ENCODE assay signal across 17 cellular contexts in the genomic region with DNA sequence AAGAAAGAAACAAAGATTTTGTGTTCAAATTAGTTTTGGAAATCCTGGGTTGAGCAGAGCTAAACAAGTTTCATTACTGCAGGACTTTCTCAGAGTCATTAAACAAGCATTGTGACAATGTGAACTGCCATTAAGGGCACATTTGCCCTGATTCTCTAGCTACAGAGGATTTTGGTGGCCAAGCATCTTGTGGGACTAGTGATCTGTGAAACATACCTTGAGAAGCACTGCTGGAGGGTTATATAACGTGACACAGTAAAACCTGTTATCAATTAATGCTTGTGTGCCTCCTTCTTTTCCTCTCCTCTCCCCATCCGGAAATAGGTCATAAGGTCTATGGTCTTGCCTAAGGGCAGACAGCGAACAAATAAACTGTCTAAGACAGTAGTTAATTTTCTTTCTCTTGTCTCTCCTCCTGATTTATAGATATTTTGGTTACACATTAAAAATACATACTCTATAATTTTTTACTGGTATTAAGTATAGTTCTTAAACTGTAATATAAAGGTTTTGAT.
"Had no signal": no experiment of that assay in that cellular context is flagged by ENCODE, and none has a peak within 500 bp of the region (broad histone marks: within the 10 kb centered on the region; RNA-seq: fewer than 3 reads in every experiment).

No MANE protein-coding gene starts in this region.

- FAIRE-seq: colon had no signal

- H3K4me3 ChIP-seq: hepatocyte, right atrium auricular region, thyroid gland had no signal

- H3K27ac ChIP-seq: hepatocyte, right atrium auricular region, thyroid gland, WERI-Rb-1 had no signal

- H3K9me3 ChIP-seq: right atrium auricular region, thyroid gland had no signal

- H3K36me3 Mint-ChIP-seq: activated CD4-positive, alpha-beta memory T cell treated with anti-CD3 and anti-CD28 coated beads for 36 hours; activated CD8-positive, alpha-beta memory T cell treated with anti-CD3 and anti-CD28 coated beads, Interleukin-2, amount 10 ng/mL, durations not matched to agents 7 days and 5 days; naive B cell; stimulated activated naive B cell treated with anti-CD40 and anti-IgM and Interleukin-4, amounts not matched to agents 10 μg/mL and 1 μg/mL and 100 μg/mL, for 72 hours had no signal

- H3K4me3 Mint-ChIP-seq: activated CD4-positive, alpha-beta memory T cell treated with anti-CD3 and anti-CD28 coated beads for 36 hours; activated CD4-positive, alpha-beta T cell treated with anti-CD3 and anti-CD28 coated beads for 36 hours; activated CD8-positive, alpha-beta memory T cell treated with anti-CD3 and anti-CD28 coated beads, Interleukin-2, amount 10 ng/mL, durations not matched to agents 7 days and 5 days; activated T-cell treated with anti-CD3 and anti-CD28 coated beads, Interleukin-2, amount 50 U/mL, for 24 hours; naive B cell; stimulated activated naive B cell treated with anti-CD40 and anti-IgM and Interleukin-4, amounts not matched to agents 10 μg/mL and 1 μg/mL and 100 μg/mL, for 72 hours had no signal

- H3K9me3 Mint-ChIP-seq: activated CD4-positive, alpha-beta memory T cell treated with anti-CD3 and anti-CD28 coated beads for 36 hours; activated T-cell treated with anti-CD3 and anti-CD28 coated beads, Interleukin-2, amount 50 U/mL, for 24 hours; naive B cell; stimulated activated naive B cell treated with anti-CD40 and anti-IgM and Interleukin-4, amounts not matched to agents 10 μg/mL and 1 μg/mL and 100 μg/mL, for 72 hours had no signal

- H3K4me1 Mint-ChIP-seq: activated CD4-positive, alpha-beta T cell treated with anti-CD3 and anti-CD28 coated beads for 36 hours; activated CD8-positive, alpha-beta memory T cell treated with anti-CD3 and anti-CD28 coated beads, Interleukin-2, amount 10 ng/mL, durations not matched to agents 7 days and 5 days; naive B cell; stimulated activated naive B cell treated with anti-CD40 and anti-IgM and Interleukin-4, amounts not matched to agents 10 μg/mL and 1 μg/mL and 100 μg/mL, for 72 hours had no signal

- H3K4me1 ChIP-seq: right atrium auricular region, thyroid gland had no signal

- H3K36me3 ChIP-seq: right atrium auricular region, thyroid gland, WERI-Rb-1 had no signal

- ATAC-seq: activated CD4-positive, alpha-beta T cell treated with anti-CD3 and anti-CD28 coated beads for 36 hours; activated CD8-positive, alpha-beta memory T cell treated with anti-CD3 and anti-CD28 coated beads, Interleukin-2, amount 10 ng/mL, durations not matched to agents 7 days and 5 days; left lobe of liver; stimulated activated naive B cell treated with anti-CD40 and anti-IgM and Interleukin-4, amounts not matched to agents 10 μg/mL and 1 μg/mL and 100 μg/mL, for 72 hours had no signal

- DNase-seq: activated CD4-positive, alpha-beta memory T cell treated with anti-CD3 and anti-CD28 coated beads for 36 hours; activated CD4-positive, alpha-beta T cell treated with anti-CD3 and anti-CD28 coated beads for 36 hours; activated CD8-positive, alpha-beta memory T cell treated with anti-CD3 and anti-CD28 coated beads, Interleukin-2, amount 10 ng/mL, durations not matched to agents 7 days and 5 days; activated naive CD4-positive, alpha-beta T cell treated with anti-CD3 and anti-CD28 coated beads, Interleukin-2, amount 50 U/mL, for 16 hours; activated T-cell treated with anti-CD3 and anti-CD28 coated beads, Interleukin-2, amount 50 U/mL, for 24 hours; islet precursor cell; mammary epithelial cell; naive B cell; stimulated activated CD4-positive, alpha-beta T cell treated with anti-CD3 and anti-CD28 coated beads, Interleukin-2, amount 100 ng/mL, for 48 hours; stimulated activated naive B cell treated with anti-CD40 and anti-IgM and Interleukin-4, amounts not matched to agents 10 μg/mL and 1 μg/mL and 100 μg/mL, for 72 hours; T1000; thyroid gland; WERI-Rb-1 had no signal

- H3K27ac Mint-ChIP-seq: activated CD4-positive, alpha-beta memory T cell treated with anti-CD3 and anti-CD28 coated beads for 36 hours; activated CD4-positive, alpha-beta T cell treated with anti-CD3 and anti-CD28 coated beads for 36 hours; activated CD8-positive, alpha-beta memory T cell treated with anti-CD3 and anti-CD28 coated beads, Interleukin-2, amount 10 ng/mL, durations not matched to agents 7 days and 5 days; activated T-cell treated with anti-CD3 and anti-CD28 coated beads, Interleukin-2, amount 50 U/mL, for 24 hours; naive B cell; stimulated activated naive B cell treated with anti-CD40 and anti-IgM and Interleukin-4, amounts not matched to agents 10 μg/mL and 1 μg/mL and 100 μg/mL, for 72 hours had no signal

- H3K27me3 ChIP-seq: hepatocyte, right atrium auricular region, thyroid gland had no signal

- H3K27me3 Mint-ChIP-seq: activated CD4-positive, alpha-beta memory T cell treated with anti-CD3 and anti-CD28 coated beads for 36 hours; activated CD4-positive, alpha-beta T cell treated with anti-CD3 and anti-CD28 coated beads for 36 hours; activated CD8-positive, alpha-beta memory T cell treated with anti-CD3 and anti-CD28 coated beads, Interleukin-2, amount 10 ng/mL, durations not matched to agents 7 days and 5 days; activated T-cell treated with anti-CD3 and anti-CD28 coated beads, Interleukin-2, amount 50 U/mL, for 24 hours; naive B cell; stimulated activated naive B cell treated with anti-CD40 and anti-IgM and Interleukin-4, amounts not matched to agents 10 μg/mL and 1 μg/mL and 100 μg/mL, for 72 hours had no signal
